In the genomic region with DNA sequence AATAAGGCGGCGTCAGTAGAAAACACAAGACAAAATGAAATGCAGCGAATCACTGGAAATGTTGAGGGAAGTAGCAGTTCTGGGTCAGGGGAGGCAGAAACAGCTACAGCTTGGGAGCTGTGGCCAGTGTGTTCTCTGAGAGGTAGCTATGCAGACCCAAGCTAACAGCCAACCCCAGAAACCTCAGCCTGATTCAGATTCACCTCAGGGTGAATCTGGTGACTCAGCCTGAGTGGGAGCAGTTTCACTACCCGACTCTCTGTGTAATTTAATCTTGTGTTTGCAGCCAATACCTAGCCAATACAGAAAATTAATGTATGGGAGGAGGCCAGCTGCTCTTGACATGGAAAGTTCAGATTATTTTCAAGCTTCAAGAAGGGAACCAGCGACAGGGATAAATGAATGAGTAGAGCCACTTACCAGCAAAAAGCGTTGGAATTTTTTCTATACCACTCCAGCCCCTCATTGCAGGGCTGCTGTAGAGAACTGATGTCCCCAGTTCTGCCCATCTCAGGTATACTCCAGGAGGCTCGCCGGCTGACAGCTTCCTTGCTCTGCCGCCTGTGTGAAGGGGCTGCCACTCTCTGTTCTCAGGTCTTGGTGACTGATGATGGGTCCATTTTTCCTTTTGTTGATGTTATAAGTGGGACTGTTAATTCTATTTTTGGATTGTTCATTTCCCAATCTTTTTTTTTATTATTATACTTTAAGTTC, we compare ENCODE assay signal across 2 cellular contexts.
TF ChIP-seq lines count a peak whose summit lies in the region.

No MANE protein-coding gene starts in this region.

TF ChIP-seq in H1, 55 proteins besides CTCF, POLR2A, EP300 and RAD21 (continued from another document):
- TF ChIP-seq MAFK (IDR thresholded peaks at IDR 0.05; ENCODE audit: low read depth, low read length) (no peak), NANOG (IDR thresholded peaks at IDR 0.05; ENCODE audit: insufficient read depth, low read depth, low read length, poor library complexity, severe bottlenecking) (no peak), FOSL1 (IDR thresholded peaks at IDR 0.05; ENCODE audit: insufficient read depth, low read depth, low read length) (no peak), RNF2 (IDR thresholded peaks at IDR 0.05; ENCODE audit: borderline replicate concordance, low read depth, low read length, missing control alignments, poor library complexity, severe bottlenecking) (no peak), ASH2L (IDR thresholded peaks at IDR 0.05; ENCODE audit: low read length) (no peak), YY1 (IDR thresholded peaks at IDR 0.05; ENCODE audit: low read depth, low read length) (no peak), POU5F1 (IDR thresholded peaks at IDR 0.05; ENCODE audit: low read depth, low read length) (no peak), NRF1 (IDR thresholded peaks at IDR 0.05; ENCODE audit: low read depth, low read length) (no peak), CTBP2 (IDR thresholded peaks at IDR 0.05; ENCODE audit: borderline replicate concordance, insufficient read depth, insufficient read length, low read length) (no peak), JUND (IDR thresholded peaks at IDR 0.05; ENCODE audit: low read length) (no peak)
- TF ChIP-seq, protein P1, sequence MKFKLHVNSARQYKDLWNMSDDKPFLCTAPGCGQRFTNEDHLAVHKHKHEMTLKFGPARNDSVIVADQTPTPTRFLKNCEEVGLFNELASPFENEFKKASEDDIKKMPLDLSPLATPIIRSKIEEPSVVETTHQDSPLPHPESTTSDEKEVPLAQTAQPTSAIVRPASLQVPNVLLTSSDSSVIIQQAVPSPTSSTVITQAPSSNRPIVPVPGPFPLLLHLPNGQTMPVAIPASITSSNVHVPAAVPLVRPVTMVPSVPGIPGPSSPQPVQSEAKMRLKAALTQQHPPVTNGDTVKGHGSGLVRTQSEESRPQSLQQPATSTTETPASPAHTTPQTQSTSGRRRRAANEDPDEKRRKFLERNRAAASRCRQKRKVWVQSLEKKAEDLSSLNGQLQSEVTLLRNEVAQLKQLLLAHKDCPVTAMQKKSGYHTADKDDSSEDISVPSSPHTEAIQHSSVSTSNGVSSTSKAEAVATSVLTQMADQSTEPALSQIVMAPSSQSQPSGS (IDR thresholded peaks at IDR 0.05; ENCODE audit: low read length): no peak

TF ChIP-seq in HEK293T, 16 proteins besides CTCF, POLR2A, EP300 and RAD21 (continued from another document):
- TF ChIP-seq PKNOX1 (IDR thresholded peaks at IDR 0.05) (no peak), ZNF384 (IDR thresholded peaks at IDR 0.05) (no peak), ELF4 (IDR thresholded peaks at IDR 0.05) (no peak), TARDBP (IDR thresholded peaks at IDR 0.05) (no peak), HDGF (IDR thresholded peaks at IDR 0.05; ENCODE audit: borderline replicate concordance) (no peak), FOXK2 (IDR thresholded peaks at IDR 0.05) (no peak), SP1 (IDR thresholded peaks at IDR 0.05) (no peak), CTBP1 (IDR thresholded peaks at IDR 0.05; ENCODE audit: borderline replicate concordance) (no peak), BHLHE40 (IDR thresholded peaks at IDR 0.05; ENCODE audit: borderline replicate concordance) (no peak), ARNT (IDR thresholded peaks at IDR 0.05) (no peak), L3MBTL2 (conservative IDR thresholded peaks at IDR 0.05) (no peak), FOXM1 (IDR thresholded peaks at IDR 0.05; ENCODE audit: borderline replicate concordance) (no peak)
